22 cellular contexts compared by ENCODE assay signal in the genomic region with DNA sequence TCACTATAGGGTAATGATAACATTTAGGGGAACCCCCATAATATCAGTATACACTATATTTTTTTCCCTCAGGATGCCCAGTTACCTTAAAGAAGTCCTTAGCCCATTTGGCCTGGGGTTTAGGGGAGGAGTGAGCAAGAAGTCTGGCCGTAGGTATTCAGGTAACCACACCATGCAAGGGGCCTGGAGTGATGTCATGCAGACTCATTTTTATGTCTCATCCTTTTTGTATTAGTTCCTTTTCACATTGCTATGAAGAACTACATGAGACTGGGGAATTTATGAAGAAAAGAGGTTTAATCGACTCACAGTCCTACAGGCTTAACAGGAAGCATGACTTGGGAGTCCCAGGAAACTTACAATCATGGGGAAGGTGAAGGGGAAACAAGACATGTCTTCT. TPM values are rescaled to one million over a fixed set of nuclear protein-coding genes. Genes with fewer than 3 reads are reported as not detected.
DNase-seq lines count a peak whose midpoint lies in the region; ATAC-seq and TF ChIP-seq lines count a peak whose summit lies in the region.
"Had no signal": no experiment of that assay in that cellular context is flagged by ENCODE, and none has a peak within 500 bp of the region (broad histone marks: within the 10 kb centered on the region; RNA-seq: fewer than 3 reads in every experiment).

No MANE protein-coding gene starts in this region.

- no peaks in the 10 kb centered on the region for H3K9me3 ChIP-seq in CD8-positive, alpha-beta T cell (ENCODE audit: low read length)

- H3K36me3 ChIP-seq in CD8-positive, alpha-beta T cell (ENCODE audit: insufficient read depth, low read length) = peaks cover 9% of the 10 kb centered on the region

- H3K4me1 Mint-ChIP-seq in activated CD4-positive, alpha-beta T cell treated with anti-CD3 and anti-CD28 coated beads for 36 hours = peaks cover 49% of the 10 kb centered on the region
- peaks cover 73% of the 10 kb centered on the region for H3K4me1 Mint-ChIP-seq in CD8-positive, alpha-beta T cell (ENCODE audit: low read depth)
- H3K4me1 Mint-ChIP-seq in activated T-helper 17 cell treated with anti-CD3 and anti-CD28 coated beads, Interleukin-2, amount 50 U/mL, for 72 hours = peaks cover 24% of the 10 kb centered on the region
- H3K4me1 Mint-ChIP-seq in osteocyte (ENCODE audit: unreplicated experiment) = no peaks in the 10 kb centered on the region

- no peak overlapping the region for H3K27ac ChIP-seq in CD8-positive, alpha-beta T cell (ENCODE audit: low read depth, low read length)

- peak; percentile 69 for ATAC-seq in activated CD4-positive, alpha-beta T cell treated with anti-CD3 and anti-CD28 coated beads for 36 hours
- no peak for ATAC-seq in CD8-positive, alpha-beta T cell
- ATAC-seq in activated T-helper 17 cell treated with anti-CD3 and anti-CD28 coated beads, Interleukin-2, amount 50 U/mL, for 72 hours (replicated peaks) = peak; percentile 85
- ATAC-seq: HepG2, T-helper 17 cell had no signal

- POLR2A ChIA-PET in activated CD4-positive, alpha-beta T cell treated with anti-CD3 and anti-CD28 coated beads for 36 hours (lab: Charles Lee) = interaction anchor here (0.7 kb wide), 1 partner anchor 12 kb away, joined by 4 read pairs; no protein-coding TSS in a partner anchor
- POLR2A ChIA-PET in CD8-positive, alpha-beta T cell (lab: Charles Lee) = interaction anchor here (2.0 kb wide), 1 partner anchor 12 kb away, joined by 8 read pairs; a partner anchor contains a TSS

- no peak for DNase-seq in activated CD4-positive, alpha-beta T cell treated with anti-CD3 and anti-CD28 coated beads for 36 hours
- DNase-seq in activated CD4-positive, alpha-beta T cell treated with anti-CD3 and anti-CD28 coated beads, Interleukin-2, amount 50 U/mL, for 1 hour = no peak
- no peak for DNase-seq in CD8-positive, alpha-beta T cell
- DNase-seq in kidney tubule cell (ENCODE audit: low spot score) (peak; percentile 89), NCI-H748 (lab: John Stamatoyannopoulos, UW; ENCODE audit: unreplicated experiment) (no peak), NOMO-1 (lab: John Stamatoyannopoulos, UW; ENCODE audit: unreplicated experiment in 2 of 2) (no peak), osteocyte (ENCODE audit: extremely low spot score, unreplicated experiment) (no peak)
- DNase-seq: activated CD8-positive, alpha-beta memory T cell treated with anti-CD3 and anti-CD28 coated beads, Interleukin-2, amount 50 U/mL, for 4 hours; amygdala; caudate nucleus; DMS 273 treated with DMSO at 0.1 percent for 48 hours; effector CD4-positive, alpha-beta T cell; GDM1; H7; NCI-H1417; NCI-H2171; NCI-H69; OCI-M1; SIG-M5; T-helper 17 cell had no signal

- H3K4me3 ChIP-seq in CD8-positive, alpha-beta T cell (ENCODE audit: low read depth, low read length) = no peak overlapping the region

- CTCF ChIA-PET in activated CD4-positive, alpha-beta T cell treated with anti-CD3 and anti-CD28 coated beads for 36 hours (lab: Charles Lee) = no interaction called here
- CTCF ChIA-PET in CD8-positive, alpha-beta T cell (lab: Charles Lee) = interaction anchor here (8.7 kb wide), 1 partner anchor 16 kb away, joined by 67 read pairs; no protein-coding TSS in a partner anchor

- intact Hi-C loops in activated CD4-positive, alpha-beta T cell treated with anti-CD3 and anti-CD28 coated beads for 36 hours (cut with DNase I, micrococcal nuclease) = loop anchor here in 1 of 2 experiments (2.0 kb wide), 1 partner anchor 16 kb away; no protein-coding TSS in a partner anchor
- intact Hi-C loops in CD8-positive, alpha-beta T cell (cut with DNase I, micrococcal nuclease) = loop anchor here in 1 of 2 experiments (1.0 kb wide), 1 partner anchor 17 kb away; no protein-coding TSS in a partner anchor

- H3K9me3 Mint-ChIP-seq in activated CD4-positive, alpha-beta T cell treated with anti-CD3 and anti-CD28 coated beads for 36 hours (ENCODE audit: low read depth) = no peaks in the 10 kb centered on the region
- H3K9me3 Mint-ChIP-seq in CD8-positive, alpha-beta T cell = no peaks in the 10 kb centered on the region
- no peaks in the 10 kb centered on the region for H3K9me3 Mint-ChIP-seq in activated T-helper 17 cell treated with anti-CD3 and anti-CD28 coated beads, Interleukin-2, amount 50 U/mL, for 72 hours
- H3K9me3 Mint-ChIP-seq in osteocyte (ENCODE audit: unreplicated experiment) = no peaks in the 10 kb centered on the region

- peaks cover 46% of the 10 kb centered on the region for H3K4me1 ChIP-seq in CD8-positive, alpha-beta T cell (ENCODE audit: insufficient read depth, low read length)

- no peak overlapping the region for H3K4me3 Mint-ChIP-seq in activated CD4-positive, alpha-beta T cell treated with anti-CD3 and anti-CD28 coated beads for 36 hours
- H3K4me3 Mint-ChIP-seq in CD8-positive, alpha-beta T cell = peak overlapping the region; percentile 49
- peak overlapping the region; percentile 60 for H3K4me3 Mint-ChIP-seq in activated T-helper 17 cell treated with anti-CD3 and anti-CD28 coated beads, Interleukin-2, amount 50 U/mL, for 72 hours
- H3K4me3 Mint-ChIP-seq in osteocyte (ENCODE audit: unreplicated experiment) = no peak overlapping the region

- peak overlapping the region; percentile 95 for H3K27ac Mint-ChIP-seq in activated CD4-positive, alpha-beta T cell treated with anti-CD3 and anti-CD28 coated beads for 36 hours
- H3K27ac Mint-ChIP-seq in CD8-positive, alpha-beta T cell = peak overlapping the region; percentile 83
- peak overlapping the region; percentile 87 for H3K27ac Mint-ChIP-seq in activated T-helper 17 cell treated with anti-CD3 and anti-CD28 coated beads, Interleukin-2, amount 50 U/mL, for 72 hours
- no peak overlapping the region for H3K27ac Mint-ChIP-seq in osteocyte (ENCODE audit: unreplicated experiment)

- no peaks in the 10 kb centered on the region for H3K27me3 ChIP-seq in CD8-positive, alpha-beta T cell (ENCODE audit: insufficient read depth, low read length)

- peaks cover 57% of the 10 kb centered on the region for H3K36me3 Mint-ChIP-seq in activated CD4-positive, alpha-beta T cell treated with anti-CD3 and anti-CD28 coated beads for 36 hours (ENCODE audit: low read depth)
- H3K36me3 Mint-ChIP-seq in CD8-positive, alpha-beta T cell = peaks cover 85% of the 10 kb centered on the region
- peaks cover 98% of the 10 kb centered on the region for H3K36me3 Mint-ChIP-seq in activated T-helper 17 cell treated with anti-CD3 and anti-CD28 coated beads, Interleukin-2, amount 50 U/mL, for 72 hours (ENCODE audit: low read depth)
- peaks cover 40% of the 10 kb centered on the region for H3K36me3 Mint-ChIP-seq in osteocyte (ENCODE audit: unreplicated experiment)

- TF ChIP-seq CTCF in CD8-positive, alpha-beta T cell (IDR thresholded peaks at IDR 0.05) = no peak
- no peak for TF ChIP-seq CTCF in osteocyte (IDR thresholded peaks at IDR 0.05)

- H3K27me3 Mint-ChIP-seq in activated CD4-positive, alpha-beta T cell treated with anti-CD3 and anti-CD28 coated beads for 36 hours = no peaks in the 10 kb centered on the region
- H3K27me3 Mint-ChIP-seq in CD8-positive, alpha-beta T cell (ENCODE audit: low read depth) = no peaks in the 10 kb centered on the region
- H3K27me3 Mint-ChIP-seq in activated T-helper 17 cell treated with anti-CD3 and anti-CD28 coated beads, Interleukin-2, amount 50 U/mL, for 72 hours = no peaks in the 10 kb centered on the region
- no peaks in the 10 kb centered on the region for H3K27me3 Mint-ChIP-seq in osteocyte (ENCODE audit: unreplicated experiment)
- H3K27me3 Mint-ChIP-seq: T-helper 17 cell had no signal

RNA-seq across cellular contexts. Expression of a gene that starts 12.2 kb away (rescaled TPM):
- 10 to 100 TPM; 75.2 to 77.0 TPM for total RNA-seq in activated CD4-positive, alpha-beta T cell treated with anti-CD3 and anti-CD28 coated beads for 36 hours
- total RNA-seq in CD8-positive, alpha-beta T cell = 100 to 1,000 TPM; 168 to 185 TPM
- total RNA-seq in activated T-helper 17 cell treated with anti-CD3 and anti-CD28 coated beads, Interleukin-2, amount 50 U/mL, for 72 hours = 10 to 100 TPM; 57.2 to 71.4 TPM
- total RNA-seq in osteocyte = 44.9 and 47.5 TPM in 2 replicates

Comparison
In these comparisons a context has a peak if more than half of its experiments do, and no peak if none do; other contexts are left out.
1. H3K4me3 Mint-ChIP-seq: peak in CD8-positive, alpha-beta T cell (single experiment) and activated T-helper 17 cell treated with anti-CD3 and anti-CD28 coated beads, Interleukin-2, amount 50 U/mL, for 72 hours (single experiment); none in activated CD4-positive, alpha-beta T cell treated with anti-CD3 and anti-CD28 coated beads for 36 hours (single experiment) and osteocyte (single experiment).